ENCODE assay signal across 8 cellular contexts in genomic region chr5:114055318-114055788, GRCh38.
DNase-seq lines count a peak whose midpoint lies in the region; ATAC-seq and TF ChIP-seq lines count a peak whose summit lies in the region.

No MANE protein-coding gene starts in this region.

- H3K27me3 ChIP-seq in esophagus squamous epithelium (peaks cover 0 to 53% (median 5%) of the 10 kb centered on the region in 4 donors), muscle layer of duodenum (ENCODE audit: low read depth, low read length) (no peaks in the 10 kb centered on the region), PC-3 (ENCODE audit: low read length) (peaks cover 39% of the 10 kb centered on the region)

- no peak for TF ChIP-seq CTCF in esophagus squamous epithelium (IDR thresholded peaks at IDR 0.05)
- TF ChIP-seq CTCF in PC-3 (conservative IDR thresholded peaks at IDR 0.05; ENCODE audit: low read depth, low read length), result no peak

- no peaks in the 10 kb centered on the region for H4K20me1 ChIP-seq in PC-3 (ENCODE audit: low read length)

- intact Hi-C loops in esophagus squamous epithelium (cut with DNase I), result no loop called here
- intact Hi-C loops in PC-3 (cut with micrococcal nuclease), result no loop called here

- H3K4me2 ChIP-seq in PC-3 (ENCODE audit: low read length), result no peak overlapping the region

- BruUV-seq in PC-3 (replicated peaks; lab: Mats Ljungman, UMichigan), result no TSS peak

- no peak overlapping the region for H2AFZ ChIP-seq in PC-3 (ENCODE audit: low read length)

- no peaks in the 10 kb centered on the region for H3F3A ChIP-seq in PC-3 (ENCODE audit: low read length, unreplicated experiment)

- DNase-seq in DMS 273 treated with DMSO at 0.1 percent for 48 hours (lab: John Stamatoyannopoulos, UW), result peak; percentile 49
- DNase-seq in NCI-H69 (lab: John Stamatoyannopoulos, UW), result peak; percentile 91
- no peak for DNase-seq in esophagus squamous epithelium (lab: John Stamatoyannopoulos, UW)
- DNase-seq in activated T-cell treated with anti-CD3 and anti-CD28 coated beads for 4 hours, result no peak
- DNase-seq in cerebellar nuclear complex (lab: John Stamatoyannopoulos, UW), result no peak
- DNase-seq in PC-3, result no peak

- H3K36me3 ChIP-seq in esophagus squamous epithelium, result no peaks in the 10 kb centered on the region
- H3K36me3 ChIP-seq in muscle layer of duodenum (ENCODE audit: control insufficient read depth in 1 of 2, insufficient read depth in 2 of 2, low read length in 2 of 2), result no peaks in the 10 kb centered on the region
- H3K36me3 ChIP-seq in PC-3 (ENCODE audit: low read depth, low read length), result no peaks in the 10 kb centered on the region

- H3K9me2 ChIP-seq in PC-3 (replicated peaks; ENCODE audit: low read length), result no peaks in the 10 kb centered on the region

- POLR2A ChIA-PET in PC-3 (lab: Charles Lee; ENCODE audit: unreplicated experiment), result no interaction called here

- ATAC-seq in GM18519 (IDR thresholded peaks at IDR 0.05; ENCODE audit: low FRiP score, unreplicated experiment), result no peak
- no peak; the same call in 1 of the 2 replicates for ATAC-seq in PC-3

- 1 to 4% methylated on average over 12 to 14 of the region's 37 CpGs for WGBS in esophagus squamous epithelium, 2 donors

- H3K9ac ChIP-seq in PC-3 (ENCODE audit: low read length), result no peak overlapping the region

- CTCF ChIA-PET in PC-3 (lab: Charles Lee), result no interaction called here

- H3K79me2 ChIP-seq in PC-3 (ENCODE audit: low read length), result no peaks in the 10 kb centered on the region

- H3K4me1 ChIP-seq in esophagus squamous epithelium (peaks cover 0 to 22% (median 8%) of the 10 kb centered on the region in 3 donors), muscle layer of duodenum (ENCODE audit: control insufficient read depth in 1 of 2, insufficient read depth in 2 of 2, low read length in 2 of 2) (peaks cover 0 to 16% of the 10 kb centered on the region in 2 donors), PC-3 (ENCODE audit: insufficient read depth, low read length) (no peaks in the 10 kb centered on the region)

- H3K27ac ChIP-seq in esophagus squamous epithelium, result no peak overlapping the region
- no peak overlapping the region for H3K27ac ChIP-seq in muscle layer of duodenum (ENCODE audit: low read length)
- no peak overlapping the region for H3K27ac ChIP-seq in PC-3 (ENCODE audit: low read length)

- TF ChIP-seq POLR2A in esophagus squamous epithelium (IDR thresholded peaks at IDR 0.05), result no peak

- H3K4me3 ChIP-seq in esophagus squamous epithelium (peak overlapping the region in 3 of 4 donors; percentile 23 to 56 (median 41)), muscle layer of duodenum (ENCODE audit: low read depth in 1 of 2, low read length in 2 of 2) (peak overlapping the region; percentile 56 to 72), PC-3 (ENCODE audit: low read length) (no peak overlapping the region)

- no peaks in the 10 kb centered on the region for H3K9me3 ChIP-seq in esophagus squamous epithelium
- H3K9me3 ChIP-seq in muscle layer of duodenum (ENCODE audit: control insufficient read depth in 1 of 2, low read length in 2 of 2), result no peaks in the 10 kb centered on the region
- H3K9me3 ChIP-seq in PC-3 (ENCODE audit: low read length), result no peaks in the 10 kb centered on the region

Comparison
In these comparisons a context has a peak if more than half of its experiments do, and no peak if none do; other contexts are left out.
1. DNase-seq: peak in DMS 273 treated with DMSO at 0.1 percent for 48 hours (single experiment) and NCI-H69 (single experiment); none in esophagus squamous epithelium (single experiment), activated T-cell treated with anti-CD3 and anti-CD28 coated beads for 4 hours (single experiment), cerebellar nuclear complex (0 of 2) and PC-3 (single experiment).